1 cellular context compared by ENCODE assay signal in genomic region chr9:130282000-130282700, GRCh38.
TF ChIP-seq lines count a peak whose summit lies in the region.

No MANE protein-coding gene starts in this region.

TF ChIP-seq in IMR-90, 13 proteins besides CTCF, POLR2A, EP300 and RAD21 (continued from another document):
- TF ChIP-seq CHD1 (IDR thresholded peaks at IDR 0.05; ENCODE audit: low read depth, low read length) (no peak), CEBPB (IDR thresholded peaks at IDR 0.05; ENCODE audit: low read depth, low read length) (no peak), NFE2L2 (IDR thresholded peaks at IDR 0.05; ENCODE audit: low read depth, low read length) (no peak), MAZ (IDR thresholded peaks at IDR 0.05; ENCODE audit: borderline replicate concordance, low read depth, low read length) (no peak), SMC3 (IDR thresholded peaks at IDR 0.05; ENCODE audit: low read depth, low read length) (no peak), MAFK (IDR thresholded peaks at IDR 0.05; ENCODE audit: low read depth, low read length) (no peak), RCOR1 (IDR thresholded peaks at IDR 0.05; ENCODE audit: insufficient replicate concordance, low read length) (no peak), MXI1 (IDR thresholded peaks at IDR 0.05; ENCODE audit: borderline replicate concordance, low read depth, low read length) (no peak)
TF ChIP-seq in IMR-90: peak in this region for 0.
